ENCODE assay signal across 8 cellular contexts in the genomic region with DNA sequence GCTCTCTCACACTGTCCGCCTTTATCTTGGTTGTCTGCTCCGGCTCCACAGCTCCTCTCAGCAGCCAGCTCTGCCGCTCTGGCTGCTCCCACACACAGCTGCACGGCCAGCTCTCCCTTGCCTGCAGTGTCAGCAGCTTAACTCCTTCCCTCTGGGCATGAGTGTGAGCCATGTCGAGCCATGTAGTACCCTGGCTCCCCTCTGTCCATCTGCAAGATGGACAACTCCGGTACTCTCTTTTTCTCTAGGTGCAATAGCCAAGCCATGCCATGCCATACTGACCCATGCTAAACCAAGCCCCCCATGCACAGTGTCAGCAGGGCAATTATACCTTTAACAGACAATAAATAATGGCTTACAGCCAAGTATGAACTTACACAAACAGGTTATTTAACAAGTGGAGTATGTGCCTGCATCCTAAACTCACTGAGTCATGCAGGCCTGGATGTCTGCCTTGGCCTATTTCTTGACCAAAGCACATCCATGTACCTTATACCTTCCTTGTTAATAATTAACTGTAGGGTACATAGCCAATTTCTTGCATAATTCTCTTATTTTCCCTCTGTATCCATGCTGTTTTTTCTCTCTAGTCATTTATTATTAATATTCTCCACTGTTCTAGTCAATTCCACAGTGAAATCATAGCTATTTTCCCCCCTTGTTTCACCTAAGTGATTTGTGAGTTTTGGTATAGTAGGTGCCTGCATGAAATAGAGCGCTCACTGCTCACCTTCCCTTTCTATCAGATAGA.
A peak's percentile ranks its signal among the peaks of the same experiment; 100 is the strongest.
DNase-seq lines count a peak whose midpoint lies in the region; ATAC-seq and TF ChIP-seq lines count a peak whose summit lies in the region.

No MANE protein-coding gene starts in this region.

- DNase-seq in M059J (ENCODE audit: low read depth) (peak; percentile 4), colonic mucosa (peak; percentile 64), right lobe of liver (peak; percentile 59 to 86 (median 79)), tibial artery (peak; percentile 28 to 66), NAMALWA (ENCODE audit: low spot score) (no peak)

- ATAC-seq in right lobe of liver (peak; percentile 71 to 80 (median 78)), GM18870 (IDR thresholded peaks at IDR 0.05; ENCODE audit: unreplicated experiment) (no peak), HG03565 (IDR thresholded peaks at IDR 0.05; ENCODE audit: unreplicated experiment) (no peak), GM21423 (IDR thresholded peaks at IDR 0.05; ENCODE audit: unreplicated experiment) (no peak)

- H3K9me3 ChIP-seq in colonic mucosa = no peaks in the 10 kb centered on the region
- no peaks in the 10 kb centered on the region for H3K9me3 ChIP-seq in right lobe of liver
- no peaks in the 10 kb centered on the region for H3K9me3 ChIP-seq in tibial artery

- H3K27me3 ChIP-seq in colonic mucosa (no peaks in the 10 kb centered on the region), right lobe of liver (no peaks in the 10 kb centered on the region), tibial artery (no peaks in the 10 kb centered on the region)

- no peak overlapping the region for H3K27ac ChIP-seq in colonic mucosa
- peak overlapping the region; percentile 41 to 91 (median 71) for H3K27ac ChIP-seq in right lobe of liver
- peak overlapping the region; percentile 25 to 50 for H3K27ac ChIP-seq in tibial artery

- 39% methylated on average over 5 of the region's 7 CpGs for WGBS in right lobe of liver (ENCODE audit: insufficient coverage, low coverage, low lambda C conversion rate, missing lambda C conversion rate)

- no peak overlapping the region for H3K4me3 ChIP-seq in colonic mucosa
- no peak overlapping the region for H3K4me3 ChIP-seq in right lobe of liver
- H3K4me3 ChIP-seq in tibial artery = no peak overlapping the region

- no peak for TF ChIP-seq CTCF in colonic mucosa (IDR thresholded peaks at IDR 0.05)
- peak in 1 of 4 donors; percentile 11 for TF ChIP-seq CTCF in right lobe of liver (IDR thresholded peaks at IDR 0.05)
- TF ChIP-seq CTCF in tibial artery (IDR thresholded peaks at IDR 0.05) = no peak

- H3K9ac ChIP-seq in colonic mucosa (ENCODE audit: low read depth in 2 of 2, low read length in 2 of 2) = no peak overlapping the region

- intact Hi-C loops in colonic mucosa (cut with DNase I) (no loop called here), right lobe of liver (cut with DNase I) (no loop called here), tibial artery (cut with DNase I; ENCODE audit: low total_unique reads) (no loop called here)

- H3K36me3 ChIP-seq in colonic mucosa (no peaks in the 10 kb centered on the region), right lobe of liver (no peaks in the 10 kb centered on the region), tibial artery (no peaks in the 10 kb centered on the region)

- no peaks in the 10 kb centered on the region for H3K4me1 ChIP-seq in colonic mucosa
- H3K4me1 ChIP-seq in right lobe of liver = peaks cover 0 to 74% (median 31%) of the 10 kb centered on the region in 4 donors
- peaks cover 0 to 31% (median 8%) of the 10 kb centered on the region in 4 donors for H3K4me1 ChIP-seq in tibial artery

- peak; percentile 18 for TF ChIP-seq POLR2A in right lobe of liver (IDR thresholded peaks at IDR 0.05)

Comparison
In these comparisons a context has a peak if more than half of its experiments do, and no peak if none do; other contexts are left out.
1. ATAC-seq: peak in right lobe of liver (4 of 4); none in GM18870 (single experiment), HG03565 (single experiment) and GM21423 (single experiment).